ENCODE assay signal across 1 cellular context in the genomic region with DNA sequence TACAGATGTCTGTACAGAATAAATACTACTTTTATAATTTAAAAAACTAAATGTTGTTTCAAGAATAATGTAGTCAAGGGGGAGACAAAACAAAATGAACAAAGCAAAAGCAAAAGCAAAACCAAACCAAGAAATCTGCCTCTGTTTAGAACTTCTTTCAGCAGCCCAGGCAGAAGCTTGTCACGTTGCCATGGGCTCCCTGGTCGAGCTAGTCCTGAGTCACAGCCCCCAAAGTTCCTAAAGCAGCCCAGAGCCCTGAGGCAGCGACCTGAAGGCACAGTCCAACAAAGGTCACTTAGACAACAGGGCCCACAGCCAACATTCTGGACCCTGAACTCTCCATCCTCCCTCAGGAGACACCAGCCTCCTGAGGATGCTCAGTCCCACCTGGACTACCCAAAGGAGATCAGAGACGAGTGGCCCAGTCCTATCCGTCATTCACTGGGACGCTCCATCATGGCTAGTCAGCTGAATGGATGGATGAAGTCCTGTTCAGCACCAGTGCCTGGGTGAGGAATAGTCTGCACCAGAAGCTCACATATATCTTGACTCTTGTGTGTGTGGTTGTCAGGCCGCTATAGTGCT.
TF ChIP-seq lines count a peak whose summit lies in the region.

No MANE protein-coding gene starts in this region.

TF ChIP-seq in HepG2, 621 proteins besides CTCF, POLR2A, EP300 and RAD21:
- TF ChIP-seq, protein P1, sequence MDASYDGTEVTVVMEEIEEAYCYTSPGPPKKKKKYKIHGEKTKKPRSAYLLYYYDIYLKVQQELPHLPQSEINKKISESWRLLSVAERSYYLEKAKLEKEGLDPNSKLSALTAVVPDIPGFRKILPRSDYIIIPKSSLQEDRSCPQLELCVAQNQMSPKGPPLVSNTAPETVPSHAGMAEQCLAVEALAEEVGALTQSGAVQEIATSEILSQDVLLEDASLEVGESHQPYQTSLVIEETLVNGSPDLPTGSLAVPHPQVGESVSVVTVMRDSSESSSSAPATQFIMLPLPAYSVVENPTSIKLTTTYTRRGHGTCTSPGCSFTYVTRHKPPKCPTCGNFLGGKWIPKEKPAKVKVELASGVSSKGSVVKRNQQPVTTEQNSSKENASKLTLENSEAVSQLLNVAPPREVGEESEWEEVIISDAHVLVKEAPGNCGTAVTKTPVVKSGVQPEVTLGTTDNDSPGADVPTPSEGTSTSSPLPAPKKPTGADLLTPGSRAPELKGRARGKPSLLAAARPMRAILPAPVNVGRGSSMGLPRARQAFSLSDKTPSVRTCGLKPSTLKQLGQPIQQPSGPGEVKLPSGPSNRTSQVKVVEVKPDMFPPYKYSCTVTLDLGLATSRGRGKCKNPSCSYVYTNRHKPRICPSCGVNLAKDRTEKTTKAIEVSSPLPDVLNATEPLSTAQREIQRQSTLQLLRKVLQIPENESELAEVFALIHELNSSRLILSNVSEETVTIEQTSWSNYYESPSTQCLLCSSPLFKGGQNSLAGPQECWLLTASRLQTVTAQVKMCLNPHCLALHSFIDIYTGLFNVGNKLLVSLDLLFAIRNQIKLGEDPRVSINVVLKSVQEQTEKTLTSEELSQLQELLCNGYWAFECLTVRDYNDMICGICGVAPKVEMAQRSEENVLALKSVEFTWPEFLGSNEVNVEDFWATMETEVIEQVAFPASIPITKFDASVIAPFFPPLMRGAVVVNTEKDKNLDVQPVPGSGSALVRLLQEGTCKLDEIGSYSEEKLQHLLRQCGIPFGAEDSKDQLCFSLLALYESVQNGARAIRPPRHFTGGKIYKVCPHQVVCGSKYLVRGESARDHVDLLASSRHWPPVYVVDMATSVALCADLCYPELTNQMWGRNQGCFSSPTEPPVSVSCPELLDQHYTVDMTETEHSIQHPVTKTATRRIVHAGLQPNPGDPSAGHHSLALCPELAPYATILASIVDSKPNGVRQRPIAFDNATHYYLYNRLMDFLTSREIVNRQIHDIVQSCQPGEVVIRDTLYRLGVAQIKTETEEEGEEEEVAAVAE (CRISPR knock-in tag; IDR thresholded peaks at IDR 0.05; ENCODE audit: borderline replicate concordance): no peak
- TF ChIP-seq PHF5A (CRISPR knock-in tag; IDR thresholded peaks at IDR 0.05; ENCODE audit: low read depth, unreplicated experiment): no peak
- TF ChIP-seq, protein P2, sequence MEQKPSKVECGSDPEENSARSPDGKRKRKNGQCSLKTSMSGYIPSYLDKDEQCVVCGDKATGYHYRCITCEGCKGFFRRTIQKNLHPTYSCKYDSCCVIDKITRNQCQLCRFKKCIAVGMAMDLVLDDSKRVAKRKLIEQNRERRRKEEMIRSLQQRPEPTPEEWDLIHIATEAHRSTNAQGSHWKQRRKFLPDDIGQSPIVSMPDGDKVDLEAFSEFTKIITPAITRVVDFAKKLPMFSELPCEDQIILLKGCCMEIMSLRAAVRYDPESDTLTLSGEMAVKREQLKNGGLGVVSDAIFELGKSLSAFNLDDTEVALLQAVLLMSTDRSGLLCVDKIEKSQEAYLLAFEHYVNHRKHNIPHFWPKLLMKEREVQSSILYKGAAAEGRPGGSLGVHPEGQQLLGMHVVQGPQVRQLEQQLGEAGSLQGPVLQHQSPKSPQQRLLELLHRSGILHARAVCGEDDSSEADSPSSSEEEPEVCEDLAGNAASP (CRISPR knock-in tag; IDR thresholded peaks at IDR 0.05; ENCODE audit: borderline replicate concordance): no peak
- no peak for TF ChIP-seq HOXA3 (CRISPR knock-in tag; IDR thresholded peaks at IDR 0.05)
- TF ChIP-seq ELF1 (CRISPR knock-in tag; IDR thresholded peaks at IDR 0.05): no peak
- no peak for TF ChIP-seq GATAD1 (CRISPR knock-in tag; IDR thresholded peaks at IDR 0.05)
- no peak for TF ChIP-seq ZHX1 (CRISPR knock-in tag; IDR thresholded peaks at IDR 0.05; ENCODE audit: low read depth)
